In genomic region chr20:54113553-54113952, GRCh38 we compare ENCODE assay signal across 27 cellular contexts. TPM values are rescaled to one million over a fixed set of nuclear protein-coding genes. Genes with fewer than 3 reads are reported as not detected.
DNase-seq lines count a peak whose midpoint lies in the region; ATAC-seq, FAIRE-seq and TF ChIP-seq lines count a peak whose summit lies in the region.
"Had no signal": no experiment of that assay in that cellular context is flagged by ENCODE, and none has a peak within 500 bp of the region (broad histone marks: within the 10 kb centered on the region; RNA-seq: fewer than 3 reads in every experiment).

No MANE protein-coding gene starts in this region.

- H3K9ac ChIP-seq in colonic mucosa (ENCODE audit: low read depth in 2 of 2, low read length in 2 of 2): peak overlapping the region in 1 of 2 donors; percentile 68

- H3K4me1 ChIP-seq in colonic mucosa (no peaks in the 10 kb centered on the region), transverse colon (peaks cover 3 to 54% (median 26%) of the 10 kb centered on the region in 4 donors)

- intact Hi-C loops in colonic mucosa (cut with DNase I): no loop called here
- intact Hi-C loops in left colon (cut with DNase I, micrococcal nuclease): no loop called here
- intact Hi-C loops in transverse colon (cut with DNase I; ENCODE audit: low total_unique reads): no loop called here

- H3K9me3 ChIP-seq in colonic mucosa: no peaks in the 10 kb centered on the region
- no peaks in the 10 kb centered on the region for H3K9me3 ChIP-seq in transverse colon
- no peaks in the 10 kb centered on the region for H3K9me3 ChIP-seq in WERI-Rb-1 (ENCODE audit: severe bottlenecking)

- TF ChIP-seq POLR2A in transverse colon (IDR thresholded peaks at IDR 0.05): no peak

- no peaks in the 10 kb centered on the region for H3K27me3 ChIP-seq in colonic mucosa
- no peaks in the 10 kb centered on the region for H3K27me3 ChIP-seq in transverse colon
- peaks cover 79% of the 10 kb centered on the region for H3K27me3 ChIP-seq in WERI-Rb-1 (ENCODE audit: insufficient read depth, low read depth, severe bottlenecking)

- in situ Hi-C loops in transverse colon (cut with MboI; ENCODE audit: low pct_ligation_motif_present in 1 of 4, low pct_unique_long_range_greater_than_20kb in 1 of 4, low sequenced_read_pairs in 3 of 4): loop anchor here in 2 of 4 donors (25.0 kb wide), 1 partner anchor 524 kb away; no protein-coding TSS in a partner anchor

- no peak for FAIRE-seq in D721Med (lab: Jason Lieb, UNC)
- FAIRE-seq: GM12891, H54, K562 had no signal

- TF ChIP-seq CTCF in colonic mucosa (IDR thresholded peaks at IDR 0.05) (no peak), transverse colon (IDR thresholded peaks at IDR 0.05) (no peak), D721Med (IDR thresholded peaks at IDR 0.05; ENCODE audit: insufficient read depth, missing control alignments) (no peak), WERI-Rb-1 (IDR thresholded peaks at IDR 0.05; ENCODE audit: low read depth, low read length) (no peak)

- DNase-seq in HT-29 (ENCODE audit: low spot score) (peak; percentile 52), colonic mucosa (peak; percentile 81), left colon (peak; percentile 43 to 82), transverse colon (peak; percentile 76), D721Med (ENCODE audit: insufficient read length, low spot score) (no peak), WERI-Rb-1 (no peak), UCSD-AML1 (lab: John Stamatoyannopoulos, UW; ENCODE audit: unreplicated experiment) (no peak)
- DNase-seq in activated naive CD4-positive, alpha-beta T cell treated with anti-CD3 and anti-CD28 coated beads, Interleukin-2, amount 50 U/mL, for 16 hours: no peak
- DNase-seq: C1 segment of cervical spinal cord; CD4-positive, alpha-beta memory T cell; COR-L47; DMS79 treated with DMSO at 0.1 percent for 48 hours; GF-D8; Kasumi-1; NCI-H1092 treated with DMSO at 0.1 percent for 48 hours; NCI-H1436; NCI-H187; NCI-H2081 treated with DMSO at 0.1 percent for 48 hours; NCI-H2171; NCI-H226; NCI-H510A; NCI-H69; SHP77 treated with DMSO at 0.1 percent for 48 hours had no signal

- TF ChIP-seq EP300 in transverse colon (IDR thresholded peaks at IDR 0.05; ENCODE audit: low read depth): no peak

- peak; percentile 91 for ATAC-seq in left colon
- ATAC-seq: K562, Panc1 had no signal

- H3K27ac ChIP-seq in colonic mucosa: peak overlapping the region; percentile 70
- H3K27ac ChIP-seq in transverse colon: peak overlapping the region; percentile 65 to 81 (median 79)
- no peak overlapping the region for H3K27ac ChIP-seq in WERI-Rb-1

- H3K36me3 ChIP-seq in colonic mucosa (no peaks in the 10 kb centered on the region), transverse colon (no peaks in the 10 kb centered on the region), WERI-Rb-1 (no peaks in the 10 kb centered on the region)

- WGBS in transverse colon (ENCODE audit: low coverage in 1 of 2), 2 donors: 43% methylated on average over 2 of the region's 2 CpGs; no CpG with 5 or more reads in 1 of the 2 donors

- H3K4me3 ChIP-seq in colonic mucosa (no peak overlapping the region), transverse colon (no peak overlapping the region), WERI-Rb-1 (ENCODE audit: low read depth, low read length) (no peak overlapping the region)
- H3K4me3 ChIP-seq: K562 had no signal

RNA-seq across cellular contexts. Expression of gene BCAS1, which starts 43.2 kb away (rescaled TPM):
- total RNA-seq in HT-29 (2014; rRNA removed; shearing (Covaris generic)): 39.5 and 42.4 TPM in 2 replicates
- 100 to 1,000 TPM in 1 of 2 donors, 10 to 100 TPM in 1; 67.9 to 154 TPM for total RNA-seq in colonic mucosa
- total RNA-seq in left colon: 100 to 1,000 TPM; 149 to 152 TPM
- 100 to 1,000 TPM in 2 of 4 donors, 10 to 100 TPM in 2; 68.9 to 127 (median 89.0) TPM for total RNA-seq in transverse colon

Comparison
In these comparisons a context has a peak if more than half of its experiments do, and no peak if none do; other contexts are left out.
1. DNase-seq: peak in HT-29 (single experiment), colonic mucosa (single experiment), left colon (2 of 2) and transverse colon (single experiment); none in D721Med (single experiment), WERI-Rb-1 (single experiment), activated naive CD4-positive, alpha-beta T cell treated with anti-CD3 and anti-CD28 coated beads, Interleukin-2, amount 50 U/mL, for 16 hours (single experiment) and UCSD-AML1 (single experiment).